ENCODE assay signal across 10 cellular contexts in genomic region chr12:110883251-110883650, GRCh38. TPM values are rescaled to one million over a fixed set of nuclear protein-coding genes. Genes with fewer than 3 reads are reported as not detected.
"Had no signal": no experiment of that assay in that cellular context is flagged by ENCODE, and none has a peak within 500 bp of the region (broad histone marks: within the 10 kb centered on the region; RNA-seq: fewer than 3 reads in every experiment).

No MANE protein-coding gene starts in this region.

- H3K9me3 ChIP-seq: HAP-1 had no signal

- H3K9ac ChIP-seq: GM23248 had no signal

- DNase-seq: GM23248, GOT3, H7, H9, HCEC 1CT, HFFc6 had no signal

- H3K36me3 ChIP-seq: HAP-1 had no signal

- H3K4me3 ChIP-seq: GM23248, GM23338, HAP-1 had no signal

- H3K4me2 ChIP-seq: GM23338 had no signal

- H2AFZ ChIP-seq: GM23248, GM23338 had no signal

- H3K27ac ChIP-seq: GM23248 had no signal

- ATAC-seq: GM23338, HCT116 had no signal

RNA-seq across cellular contexts. Expression of gene CCDC63, which starts 36.5 kb away (rescaled TPM):
- polyA plus RNA-seq: GM23248 had no signal

RNA-seq across cellular contexts. Expression of gene MYL2, which starts 37.1 kb away (rescaled TPM):
- polyA plus RNA-seq: GM23248, GM23338, H1 had no signal
